8 cellular contexts compared by ENCODE assay signal in the genomic region with DNA sequence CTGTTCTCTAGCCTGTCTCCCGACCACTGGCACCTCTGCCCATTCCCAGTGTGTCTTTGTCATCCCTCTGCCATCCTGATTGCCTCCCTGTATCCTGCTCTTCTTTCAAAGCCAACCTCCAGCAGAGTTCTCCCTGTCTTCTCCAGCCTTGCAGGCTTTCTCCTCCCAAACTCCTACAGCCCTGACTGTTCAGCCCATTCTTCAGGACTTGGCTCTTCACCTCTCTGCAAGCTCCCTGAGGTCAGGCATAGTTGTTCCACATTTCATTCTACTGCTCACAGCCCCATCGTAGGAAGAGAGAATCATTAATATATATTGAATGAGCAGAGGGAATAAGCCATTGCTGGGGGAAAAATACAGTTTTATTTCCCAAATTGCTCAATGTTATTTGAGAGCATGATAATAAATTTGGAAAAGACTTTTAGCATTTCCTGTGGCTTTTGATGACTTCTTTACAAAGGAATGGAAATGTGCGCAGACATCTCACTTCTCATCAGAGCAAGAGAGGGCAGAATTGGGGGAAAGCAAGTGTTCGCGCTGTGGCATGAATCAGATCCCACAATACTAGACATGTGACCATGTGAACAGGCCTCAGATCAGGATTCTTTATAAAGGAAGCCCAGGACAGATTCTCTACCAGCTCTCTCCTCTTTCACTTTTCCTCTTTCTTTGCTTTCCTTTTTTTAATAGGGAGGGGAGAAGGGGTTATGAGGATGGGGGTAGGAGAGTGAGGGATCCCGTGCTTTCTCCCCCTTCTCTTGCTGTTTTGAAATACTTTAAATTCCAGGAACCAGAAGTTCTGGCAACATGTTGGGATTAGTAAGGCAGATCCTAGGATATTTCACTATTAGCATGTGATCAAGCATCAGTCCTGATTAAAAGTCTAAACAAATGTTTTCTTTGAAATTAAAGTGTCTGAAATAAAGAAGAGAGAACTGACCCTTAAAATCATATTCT. TPM values are rescaled to one million over a fixed set of nuclear protein-coding genes. Genes with fewer than 3 reads are reported as not detected.
A peak's percentile ranks its signal among the peaks of the same experiment; 100 is the strongest.
DNase-seq lines count a peak whose midpoint lies in the region; ATAC-seq, FAIRE-seq and TF ChIP-seq lines count a peak whose summit lies in the region.

No MANE protein-coding gene starts in this region.

- TF ChIP-seq POLR2A in esophagus muscularis mucosa (IDR thresholded peaks at IDR 0.05; ENCODE audit: low read depth): no peak

- ATAC-seq in HG03159 (IDR thresholded peaks at IDR 0.05; ENCODE audit: unreplicated experiment): no peak
- ATAC-seq in HG02981 (IDR thresholded peaks at IDR 0.05; ENCODE audit: unreplicated experiment): no peak
- ATAC-seq in HG03457 (IDR thresholded peaks at IDR 0.05; ENCODE audit: unreplicated experiment): no peak

- peak; percentile 44 for DNase-seq in RCC 7860 (ENCODE audit: low spot score)
- DNase-seq in esophagus muscularis mucosa (ENCODE audit: extremely low spot score): no peak
- peak; percentile 94 for DNase-seq in non-pigmented ciliary epithelial cell (ENCODE audit: low read depth)
- DNase-seq in AML-193 (lab: John Stamatoyannopoulos, UW): no peak

- H3K4me1 ChIP-seq in ACC112 (ENCODE audit: control insufficient read depth, insufficient read depth, low read length, unreplicated experiment) (peaks cover 81% of the 10 kb centered on the region), esophagus muscularis mucosa (peaks cover 93 to 100% (median 94%) of the 10 kb centered on the region in 4 donors)

- H3K27me3 ChIP-seq in ACC112 (ENCODE audit: insufficient read depth, low read length) (no peaks in the 10 kb centered on the region), esophagus muscularis mucosa (no peaks in the 10 kb centered on the region)

- H3K4me3 ChIP-seq in ACC112 (ENCODE audit: low read depth, low read length) (peak overlapping the region; percentile 64), esophagus muscularis mucosa (peak overlapping the region; percentile 30 to 51 (median 34))

- TF ChIP-seq CTCF in esophagus muscularis mucosa (IDR thresholded peaks at IDR 0.05): no peak

- 52% methylated on average over 6 of the region's 6 CpGs for WGBS in esophagus muscularis mucosa

- no peaks in the 10 kb centered on the region for H3K36me3 ChIP-seq in ACC112 (ENCODE audit: insufficient read depth, low read length)
- H3K36me3 ChIP-seq in esophagus muscularis mucosa: no peaks in the 10 kb centered on the region

- intact Hi-C loops in esophagus muscularis mucosa (cut with DNase I): no loop called here

- no peak for FAIRE-seq in RCC 7860 (lab: Jason Lieb, UNC)

- TF ChIP-seq EP300 in esophagus muscularis mucosa (IDR thresholded peaks at IDR 0.05): no peak

- no peak overlapping the region for H2AFZ ChIP-seq in ACC112 (ENCODE audit: low read length, unreplicated experiment)

- H3K9me3 ChIP-seq in esophagus muscularis mucosa: no peaks in the 10 kb centered on the region

- peaks cover 74% of the 10 kb centered on the region for H3K79me2 ChIP-seq in ACC112 (ENCODE audit: control insufficient read depth, insufficient read depth, low read length, unreplicated experiment)

- H3K27ac ChIP-seq in ACC112 (ENCODE audit: low read depth, low read length) (peak overlapping the region; percentile 98), esophagus muscularis mucosa (replicated peaks in 1 of 4) (peak overlapping the region; percentile 68 to 80 (median 75))

RNA-seq across cellular contexts. Expression of a gene that starts 37.5 kb away (rescaled TPM):
- 100 to 1,000 TPM; 113 to 225 (median 183) TPM for total RNA-seq in esophagus muscularis mucosa

Comparison
In these comparisons a context has a peak if more than half of its experiments do, and no peak if none do; other contexts are left out.
1. DNase-seq: peak in RCC 7860 (single experiment) and non-pigmented ciliary epithelial cell (single experiment); none in esophagus muscularis mucosa (single experiment) and AML-193 (0 of 2).